In genomic region chr5:89097103-89097502, GRCh38 we compare ENCODE assay signal across 1 cellular context.
A peak's percentile ranks its signal among the peaks of the same experiment; 100 is the strongest.
TF ChIP-seq lines count a peak whose summit lies in the region.

No MANE protein-coding gene starts in this region.

TF ChIP-seq in GM12878, 131 proteins besides CTCF, POLR2A, EP300 and RAD21 (continued from another document):
- TF ChIP-seq CUX1 (IDR thresholded peaks at IDR 0.05; ENCODE audit: insufficient replicate concordance, low read depth, low read length) (peak; percentile 67), CREB1 (IDR thresholded peaks at IDR 0.05; ENCODE audit: low read depth) (0 out of 2 replicates have a peak, but pooled peaks have one; percentile 48), SPI1 (IDR thresholded peaks at IDR 0.05; ENCODE audit: borderline replicate concordance, insufficient read depth, low read depth, low read length) (peak; percentile 60; the same call in 1 of the 2 replicates), PRDM15 (CRISPR knock-in tag; IDR thresholded peaks at IDR 0.05) (no peak), MEF2B (IDR thresholded peaks at IDR 0.05; ENCODE audit: partially characterized antibody, poor library complexity, severe bottlenecking) (peak; percentile 94), MLLT1 (IDR thresholded peaks at IDR 0.05) (peak; percentile 41; the same call in 1 of the 2 replicates), POU2F2 (IDR thresholded peaks at IDR 0.05; ENCODE audit: borderline replicate concordance, low read depth, low read length) (no peak), RCOR1 (conservative IDR thresholded peaks at IDR 0.05; ENCODE audit: low read depth, low read length) (peak; percentile 84; the same call in 1 of the 2 replicates), ETV6 (conservative IDR thresholded peaks at IDR 0.05 in 1 of 2, IDR thresholded peaks at IDR 0.05 in 1 of 2; ENCODE audit: borderline replicate concordance in 1 of 2, low read depth in 1 of 2) (peak in 1 of 2 experiments; percentile 68; a peak in 1 of 4 replicates), TCF7 (IDR thresholded peaks at IDR 0.05; ENCODE audit: borderline replicate concordance) (peak; percentile 10; the same call in 1 of the 2 replicates), NR2F1 (conservative IDR thresholded peaks at IDR 0.05) (peak; percentile 82), MYC (IDR thresholded peaks at IDR 0.05; ENCODE audit: insufficient read depth, insufficient read length, insufficient replicate concordance, low read length, severe bottlenecking) (no peak), FOXM1 (IDR thresholded peaks at IDR 0.05; ENCODE audit: low read depth, low read length) (peak; percentile 82; the same call in 1 of the 2 replicates), PAX8 (IDR thresholded peaks at IDR 0.05) (no peak), BACH1 (IDR thresholded peaks at IDR 0.05; ENCODE audit: borderline replicate concordance) (peak; percentile 92; the same call in 1 of the 2 replicates), CHD2 (IDR thresholded peaks at IDR 0.05; ENCODE audit: borderline replicate concordance, low read depth, low read length) (peak; percentile 49; the same call in 1 of the 2 replicates), GATAD2B (conservative IDR thresholded peaks at IDR 0.05; ENCODE audit: low read depth) (peak; percentile 41; the same call in 1 of the 2 replicates), RUNX3 (IDR thresholded peaks at IDR 0.05; ENCODE audit: low read length) (peak; percentile 39; the same call in 1 of the 2 replicates), CREM (IDR thresholded peaks at IDR 0.05; ENCODE audit: low read depth) (peak; percentile 74; the same call in 1 of the 2 replicates), JUNB (IDR thresholded peaks at IDR 0.05) (peak; percentile 85), IKZF1 (conservative IDR thresholded peaks at IDR 0.05) (peak; percentile 96), IRF4 (IDR thresholded peaks at IDR 0.05; ENCODE audit: low read depth, low read length) (peak; percentile 44; the same call in 1 of the 2 replicates), ATF7 (IDR thresholded peaks at IDR 0.05; ENCODE audit: low read depth) (peak; percentile 94), ZNF622 (IDR thresholded peaks at IDR 0.05) (no peak), NFIC (IDR thresholded peaks at IDR 0.05; ENCODE audit: low read depth, low read length) (peak; percentile 92), FOXK2 (IDR thresholded peaks at IDR 0.05) (no peak), ZNF217 (IDR thresholded peaks at IDR 0.05) (peak; percentile 94), ZBED1 (IDR thresholded peaks at IDR 0.05; ENCODE audit: borderline replicate concordance) (peak; percentile 65; the same call in 1 of the 2 replicates), RELB (IDR thresholded peaks at IDR 0.05; ENCODE audit: low read depth) (peak; percentile 93), BHLHE40 (IDR thresholded peaks at IDR 0.05; ENCODE audit: borderline replicate concordance in 1 of 2, low read depth in 2 of 2, low read length in 1 of 2) (peak; percentile 43 to 63; a peak in 2 of 4 replicates), CHD4 (IDR thresholded peaks at IDR 0.05) (no peak), MEF2A (IDR thresholded peaks at IDR 0.05; ENCODE audit: insufficient read depth, low read depth, low read length) (peak; percentile 89), NBN (IDR thresholded peaks at IDR 0.05) (0 out of 2 replicates have a peak, but pooled peaks have one; percentile 34), SKIL (IDR thresholded peaks at IDR 0.05; ENCODE audit: low read depth, poor library complexity, severe bottlenecking) (peak; percentile 86), ZNF24 (IDR thresholded peaks at IDR 0.05) (peak; percentile 62; the same call in 1 of the 2 replicates)
